Comparison of ENCODE assay signal across 15 cellular contexts in the genomic region with DNA sequence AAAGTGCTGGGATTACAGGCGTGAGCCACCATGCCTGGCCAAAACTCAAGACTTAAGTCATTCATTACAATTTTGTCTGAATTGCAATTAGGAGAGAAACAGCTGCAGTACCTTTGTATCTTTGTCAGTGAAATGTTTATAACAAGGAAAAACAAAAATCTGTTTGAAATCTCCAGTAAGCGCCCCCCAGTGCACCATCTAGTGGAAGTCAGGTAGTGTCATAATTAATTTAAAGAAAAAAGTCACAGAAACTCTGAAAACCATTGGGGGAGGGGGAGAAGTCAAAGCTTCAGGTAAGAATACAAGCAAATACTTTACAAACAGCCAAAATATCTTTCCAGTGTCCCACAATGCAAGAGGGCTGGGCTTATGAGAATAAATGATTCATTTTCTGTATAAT. TPM values are rescaled to one million over a fixed set of nuclear protein-coding genes. Genes with fewer than 3 reads are reported as not detected.
DNase-seq lines count a peak whose midpoint lies in the region; ATAC-seq and TF ChIP-seq lines count a peak whose summit lies in the region.
"Had no signal": no experiment of that assay in that cellular context is flagged by ENCODE, and none has a peak within 500 bp of the region (broad histone marks: within the 10 kb centered on the region; RNA-seq: fewer than 3 reads in every experiment).

No MANE protein-coding gene starts in this region.

- POLR2A ChIA-PET in A673 (lab: Charles Lee; ENCODE audit: low non-redundant PET) = no interaction called here
- POLR2A ChIA-PET in Caco-2 (lab: Charles Lee) = interaction anchor here (0.6 kb wide), 1 partner anchor 160 kb away, joined by 4 read pairs; no protein-coding TSS in a partner anchor

- H3K27me3 ChIP-seq in A673 (replicated peaks; ENCODE audit: insufficient read depth, low read depth, low read length, poor library complexity) = peaks cover 19% of the 10 kb centered on the region
- H3K27me3 ChIP-seq in Caco-2 (replicated peaks; ENCODE audit: control insufficient read depth, insufficient read depth, low read length) = no peaks in the 10 kb centered on the region

- H3K36me3 ChIP-seq in A673 (ENCODE audit: insufficient read depth, low read length, poor library complexity, severe bottlenecking) (no peaks in the 10 kb centered on the region), Caco-2 (ENCODE audit: control insufficient read depth, insufficient read depth, low read length) (no peaks in the 10 kb centered on the region; the same call in 1 of the 2 replicates)

- H3K27ac ChIP-seq in A673 (ENCODE audit: low read depth, low read length, poor library complexity, severe bottlenecking) = no peak overlapping the region

- H3K4me3 Mint-ChIP-seq in Caco-2 (ENCODE audit: unreplicated experiment) = peak overlapping the region; percentile 36
- H3K4me3 Mint-ChIP-seq: mesothelial cell of epicardium had no signal

- CTCF ChIA-PET in A673 (lab: Charles Lee) = no interaction called here
- CTCF ChIA-PET in Caco-2 (lab: Charles Lee) = interaction anchor here (0.6 to 4.6 kb wide), 5 partner anchors 24 to 81 kb away, joined by 3 to 174 read pairs (median 5); no protein-coding TSS in a partner anchor

- intact Hi-C loops in A673 (cut with micrococcal nuclease; ENCODE audit: unreplicated experiment) = loop anchor here (5.0 kb wide), 1 partner anchor 82 kb away; no protein-coding TSS in a partner anchor
- intact Hi-C loops in Caco-2 (cut with micrococcal nuclease; ENCODE audit: unreplicated experiment) = loop anchor here (1.0 kb wide), 1 partner anchor 49 kb away; no protein-coding TSS in a partner anchor
- intact Hi-C loops in Right ventricle myocardium superior (cut with DNase I) = loop anchor here (10.0 kb wide), 1 partner anchor 75 kb away; no protein-coding TSS in a partner anchor

- H3K9me3 ChIP-seq in A673 (ENCODE audit: low read depth, low read length, poor library complexity, severe bottlenecking) = no peaks in the 10 kb centered on the region
- no peaks in the 10 kb centered on the region for H3K9me3 ChIP-seq in Caco-2

- no peaks in the 10 kb centered on the region for H3K4me1 ChIP-seq in A673 (ENCODE audit: insufficient read depth, low read length, poor library complexity, severe bottlenecking)
- peaks cover 35% of the 10 kb centered on the region for H3K4me1 ChIP-seq in Caco-2

- H3K27ac Mint-ChIP-seq in Caco-2 (ENCODE audit: unreplicated experiment) = no peak overlapping the region
- H3K27ac Mint-ChIP-seq: mesothelial cell of epicardium had no signal

- DNase-seq in A673 (ENCODE audit: low spot score) = no peak
- DNase-seq in Caco-2 = peak in 1 of 2 experiments; percentile 32
- peak; percentile 38 for DNase-seq in OCI-M1 (lab: John Stamatoyannopoulos, UW)
- DNase-seq in epithelial cell of proximal tubule (ENCODE audit: low read depth) = no peak
- DNase-seq in Right ventricle myocardium superior = no peak
- no peak for DNase-seq in hippocampal formation (lab: John Stamatoyannopoulos, UW)
- DNase-seq in iPS-NIHi7 (ENCODE audit: extremely low spot score) = no peak
- DNase-seq: NCI-H1417, NCI-H510A, SIG-M5, substantia nigra had no signal

- peaks cover 5% of the 10 kb centered on the region for H3K36me3 Mint-ChIP-seq in Caco-2 (ENCODE audit: insufficient read depth, unreplicated experiment)
- H3K36me3 Mint-ChIP-seq: mesothelial cell of epicardium had no signal

- TF ChIP-seq CTCF in A673 (conservative IDR thresholded peaks at IDR 0.05; ENCODE audit: low read depth, low read length) = 0 out of 2 replicates have a peak, but pooled peaks have one; percentile 21
- TF ChIP-seq CTCF in Caco-2 (IDR thresholded peaks at IDR 0.05; ENCODE audit: insufficient read depth in 1 of 2, low read depth in 1 of 2, low read length in 1 of 2, severe bottlenecking in 1 of 2, unreplicated experiment in 1 of 2) = peak; percentile 39 to 44
- peak; percentile 52 for TF ChIP-seq CTCF in epithelial cell of proximal tubule (conservative IDR thresholded peaks at IDR 0.05; ENCODE audit: low read depth, low read length)

- H3K9me3 Mint-ChIP-seq in Caco-2 (ENCODE audit: unreplicated experiment) = no peaks in the 10 kb centered on the region
- H3K9me3 Mint-ChIP-seq: central memory CD8-positive, alpha-beta T cell; mesothelial cell of epicardium had no signal

- no TSS peak for BruUV-seq in A673 (replicated peaks; lab: Mats Ljungman, UMichigan)
- BruUV-seq in Caco-2 (replicated peaks; lab: Mats Ljungman, UMichigan) = no TSS peak

- no peaks in the 10 kb centered on the region for H3K27me3 Mint-ChIP-seq in Caco-2 (ENCODE audit: insufficient read depth, unreplicated experiment)
- H3K27me3 Mint-ChIP-seq: central memory CD8-positive, alpha-beta T cell had no signal

- H3K4me3 ChIP-seq in A673 (ENCODE audit: low read depth, low read length, poor library complexity, severe bottlenecking) = no peak overlapping the region
- no peak overlapping the region for H3K4me3 ChIP-seq in Caco-2 (ENCODE audit: low read depth, low read length)
- H3K4me3 ChIP-seq in epithelial cell of proximal tubule (ENCODE audit: low read depth, low read length) = no peak overlapping the region

- no peak for ATAC-seq in GM21723 (IDR thresholded peaks at IDR 0.05; ENCODE audit: unreplicated experiment)
- ATAC-seq in Right ventricle myocardium superior (ENCODE audit: poor library complexity) = no peak
- ATAC-seq: esophagus mucosa had no signal

- peaks cover 42% of the 10 kb centered on the region for H3K4me1 Mint-ChIP-seq in Caco-2 (ENCODE audit: low read depth, unreplicated experiment)

RNA-seq across cellular contexts. Expression of a gene that starts 2.8 kb away (rescaled TPM):
- total RNA-seq in A673 (2021) (1.5 and 2.0 TPM in 2 replicates), Caco-2 (2022) (72.0 and 79.4 TPM in 2 replicates), epithelial cell of proximal tubule (1.9 and 3.1 TPM in 2 replicates), Right ventricle myocardium superior (14.0 TPM)
